ENCODE assay signal across 8 cellular contexts in the genomic region with DNA sequence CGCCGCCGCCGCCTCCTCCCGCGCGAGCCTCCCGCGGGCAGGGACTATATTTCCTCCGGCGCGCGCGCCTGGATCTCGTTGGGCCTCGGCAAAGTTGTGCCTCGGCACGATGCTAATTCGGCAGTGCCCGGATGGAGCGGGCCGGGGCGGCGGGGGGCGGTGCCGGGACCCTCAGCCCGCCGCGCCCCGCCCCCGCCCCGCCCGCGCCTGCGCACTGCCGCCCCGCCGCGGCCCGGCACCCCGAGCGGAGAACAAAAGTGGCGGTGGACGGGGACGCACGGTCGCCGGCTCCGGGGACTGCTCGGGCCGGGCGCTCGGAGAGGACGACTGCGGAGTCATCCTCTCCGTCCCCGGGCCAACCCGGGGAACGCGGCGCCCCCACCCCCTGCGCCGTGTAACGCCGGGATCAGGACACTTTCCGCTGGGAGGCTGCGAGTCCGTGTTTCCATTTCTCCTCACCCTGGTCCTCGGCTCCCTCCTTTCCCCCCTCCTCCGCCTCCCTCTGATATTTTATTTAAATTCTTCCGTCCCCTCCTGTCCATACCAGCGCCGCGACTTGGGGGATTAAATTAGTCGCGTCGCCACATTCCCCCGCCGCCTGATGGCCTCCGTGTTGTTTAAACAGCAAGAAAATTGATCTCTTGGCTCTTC. TPM values are rescaled to one million over a fixed set of nuclear protein-coding genes. Genes with fewer than 3 reads are reported as not detected.
DNase-seq lines count a peak whose midpoint lies in the region; ATAC-seq and TF ChIP-seq lines count a peak whose summit lies in the region.

A gene (minus strand): TSS at position 125 of the 651 bp plus-strand sequence. CDS start 456 bp downstream, outside the sequence.

- ATAC-seq in Right ventricle myocardium inferior: peak; percentile 38
- no peak for ATAC-seq in GM18517 (IDR thresholded peaks at IDR 0.05; ENCODE audit: unreplicated experiment)

- peak within 1 kb of the TSS; percentile 97 for H2AFZ ChIP-seq in OCI-LY1 (ENCODE audit: low read length)

- peak within 1 kb of the TSS; percentile 73 for H3K4me3 ChIP-seq in OCI-LY1 (ENCODE audit: low read depth, low read length, poor library complexity, severe bottlenecking)

- H3K9me3 ChIP-seq in OCI-LY1 (ENCODE audit: low read length): no peaks in the 10 kb centered on the region

- H3K4me2 ChIP-seq in OCI-LY1 (ENCODE audit: low read length): peak within 1 kb of the TSS; percentile 82

- TF ChIP-seq CTCF in OCI-LY1 (IDR thresholded peaks at IDR 0.05; ENCODE audit: low read length): no peak

- H3K9ac ChIP-seq in OCI-LY1 (ENCODE audit: low read length): peak within 1 kb of the TSS; percentile 71

- no peak within 1 kb of the TSS for H3K27ac ChIP-seq in OCI-LY1 (ENCODE audit: low read depth, low read length, poor library complexity, severe bottlenecking)

- no peaks in the 10 kb centered on the region for H3K79me2 ChIP-seq in OCI-LY1 (ENCODE audit: insufficient read depth, low read length)

- in situ Hi-C loops in T47D (cut with HindIII; ENCODE audit: low pct_unique_long_range_greater_than_20kb, low sequenced_read_pairs): no loop called here

- H4K20me1 ChIP-seq in OCI-LY1 (ENCODE audit: insufficient read depth, low read length): no peaks in the 10 kb centered on the region

- no peaks in the 10 kb centered on the region for H3F3A ChIP-seq in OCI-LY1 (ENCODE audit: insufficient read depth, low read length)

- H3K4me1 ChIP-seq in OCI-LY1 (ENCODE audit: insufficient read depth, low read length, severe bottlenecking): peaks cover 6% of the 10 kb centered on the region

- H3K27me3 ChIP-seq in OCI-LY1 (ENCODE audit: insufficient read depth, low read length): no peaks in the 10 kb centered on the region

- DNase-seq in Right ventricle myocardium inferior (ENCODE audit: missing footprints): peak; percentile 71
- no peak for DNase-seq in cardiac septum (ENCODE audit: low spot score)
- DNase-seq in T47D (ENCODE audit: low read depth in 1 of 2, low spot score in 1 of 2): peak; percentile 33 to 56
- DNase-seq in iris pigment epithelial cell (ENCODE audit: low read depth): peak; percentile 17
- DNase-seq in stimulated activated CD8-positive, alpha-beta memory T cell treated with anti-CD3 and anti-CD28 coated beads, Interleukin-15, amount 100 ng/mL, for 24 hours (ENCODE audit: low read depth): peak; percentile 21
- no peak for DNase-seq in MV-4-11 (lab: John Stamatoyannopoulos, UW)

- H3K9me2 ChIP-seq in OCI-LY1 (ENCODE audit: low read depth, low read length): no peaks in the 10 kb centered on the region

- intact Hi-C loops in Right ventricle myocardium inferior (cut with DNase I): no loop called here
- intact Hi-C loops in cardiac septum (cut with DNase I): no loop called here

- H3K36me3 ChIP-seq in OCI-LY1 (ENCODE audit: insufficient read depth, low read length): no peaks in the 10 kb centered on the region

RNA-seq across cellular contexts. Expression of the gene that starts here (rescaled TPM):
- total RNA-seq in Right ventricle myocardium inferior: not detected
- total RNA-seq in cardiac septum: 0.67 TPM

Comparison
In these comparisons a context has a peak if more than half of its experiments do, and no peak if none do; other contexts are left out.
1. Peak in DNase-seq and ATAC-seq in Right ventricle myocardium inferior; RNA of the gene not detected or under 1 TPM.
2. DNase-seq: peak in T47D (2 of 2), iris pigment epithelial cell (single experiment) and stimulated activated CD8-positive, alpha-beta memory T cell treated with anti-CD3 and anti-CD28 coated beads, Interleukin-15, amount 100 ng/mL, for 24 hours (single experiment); none in cardiac septum (single experiment) and MV-4-11 (single experiment).